Comparison of ENCODE assay signal across 20 cellular contexts in genomic region chr4:1686440-1687036, GRCh38. TPM values are rescaled to one million over a fixed set of nuclear protein-coding genes. Genes with fewer than 3 reads are reported as not detected.
DNase-seq lines count a peak whose midpoint lies in the region; ATAC-seq and TF ChIP-seq lines count a peak whose summit lies in the region.
"Had no signal": no experiment of that assay in that cellular context is flagged by ENCODE, and none has a peak within 500 bp of the region (broad histone marks: within the 10 kb centered on the region; RNA-seq: fewer than 3 reads in every experiment).

No MANE protein-coding gene starts in this region.

- H3K27ac ChIP-seq in Karpas-422 (ENCODE audit: low read length), result no peak overlapping the region
- H3K27ac ChIP-seq in sigmoid colon, result no peak overlapping the region
- H3K27ac ChIP-seq: SJCRH30, spleen, uterus had no signal

- H3K4me1 Mint-ChIP-seq in activated T-cell treated with anti-CD3 and anti-CD28 coated beads, Interleukin-2, amount 50 U/mL, for 24 hours (ENCODE audit: low read depth), result peaks cover 13% of the 10 kb centered on the region
- H3K4me1 Mint-ChIP-seq in dendritic cell treated with granulocyte-macrophage colony-stimulating factor and Interleukin-4, amounts not matched to agents 40 ng/mL and 50 ng/mL, for 4 days (ENCODE audit: low read depth), result peaks cover 13% of the 10 kb centered on the region
- H3K4me1 Mint-ChIP-seq in progenitor cell of endocrine pancreas (ENCODE audit: low read depth), result no peaks in the 10 kb centered on the region

- no peaks in the 10 kb centered on the region for H3K9me3 Mint-ChIP-seq in activated T-cell treated with anti-CD3 and anti-CD28 coated beads, Interleukin-2, amount 50 U/mL, for 24 hours
- no peaks in the 10 kb centered on the region for H3K9me3 Mint-ChIP-seq in dendritic cell treated with granulocyte-macrophage colony-stimulating factor and Interleukin-4, amounts not matched to agents 40 ng/mL and 50 ng/mL, for 4 days
- H3K9me3 Mint-ChIP-seq in progenitor cell of endocrine pancreas (ENCODE audit: low read depth), result no peaks in the 10 kb centered on the region

- 0 out of 2 replicates have a peak, but pooled peaks cover under 1% of the 10 kb centered on the region for H4K20me1 ChIP-seq in Karpas-422 (ENCODE audit: insufficient read depth, low read depth, low read length)

- no peak for TF ChIP-seq POLR2A in sigmoid colon (IDR thresholded peaks at IDR 0.05)

- H3K4me1 ChIP-seq in Karpas-422 (ENCODE audit: low read length), result peaks cover 10% of the 10 kb centered on the region
- peaks cover 0 to 20% (median 11%) of the 10 kb centered on the region in 4 donors for H3K4me1 ChIP-seq in sigmoid colon
- H3K4me1 ChIP-seq: HAP-1 had no signal

- H3K27ac Mint-ChIP-seq in activated T-cell treated with anti-CD3 and anti-CD28 coated beads, Interleukin-2, amount 50 U/mL, for 24 hours, result peak overlapping the region; percentile 51
- peak overlapping the region; percentile 28 for H3K27ac Mint-ChIP-seq in dendritic cell treated with granulocyte-macrophage colony-stimulating factor and Interleukin-4, amounts not matched to agents 40 ng/mL and 50 ng/mL, for 4 days
- H3K27ac Mint-ChIP-seq in progenitor cell of endocrine pancreas, result no peak overlapping the region

- peaks cover 3% of the 10 kb centered on the region for H3K27me3 Mint-ChIP-seq in activated T-cell treated with anti-CD3 and anti-CD28 coated beads, Interleukin-2, amount 50 U/mL, for 24 hours
- no peaks in the 10 kb centered on the region for H3K27me3 Mint-ChIP-seq in dendritic cell treated with granulocyte-macrophage colony-stimulating factor and Interleukin-4, amounts not matched to agents 40 ng/mL and 50 ng/mL, for 4 days
- H3K27me3 Mint-ChIP-seq in progenitor cell of endocrine pancreas, result peaks cover 13% of the 10 kb centered on the region

- TF ChIP-seq EP300 in sigmoid colon (IDR thresholded peaks at IDR 0.05), result no peak

- H3K9ac ChIP-seq in Karpas-422 (ENCODE audit: low read length), result no peak overlapping the region

- H3K36me3 Mint-ChIP-seq in activated T-cell treated with anti-CD3 and anti-CD28 coated beads, Interleukin-2, amount 50 U/mL, for 24 hours (ENCODE audit: low read depth), result peaks cover 26% of the 10 kb centered on the region
- H3K36me3 Mint-ChIP-seq in dendritic cell treated with granulocyte-macrophage colony-stimulating factor and Interleukin-4, amounts not matched to agents 40 ng/mL and 50 ng/mL, for 4 days (ENCODE audit: low read depth), result peaks cover 23% of the 10 kb centered on the region
- peaks cover 10% of the 10 kb centered on the region for H3K36me3 Mint-ChIP-seq in progenitor cell of endocrine pancreas (ENCODE audit: insufficient read depth)

- WGBS in sigmoid colon, 2 donors, result 45 to 70% methylated on average over 7 of the region's 7 CpGs

- no peak for ATAC-seq in GM19455 (IDR thresholded peaks at IDR 0.05; ENCODE audit: unreplicated experiment)
- no peak for ATAC-seq in GM18511 (IDR thresholded peaks at IDR 0.05; ENCODE audit: unreplicated experiment)

- no peak overlapping the region for H3K4me3 Mint-ChIP-seq in activated T-cell treated with anti-CD3 and anti-CD28 coated beads, Interleukin-2, amount 50 U/mL, for 24 hours
- H3K4me3 Mint-ChIP-seq in dendritic cell treated with granulocyte-macrophage colony-stimulating factor and Interleukin-4, amounts not matched to agents 40 ng/mL and 50 ng/mL, for 4 days, result no peak overlapping the region
- peak overlapping the region; percentile 24 for H3K4me3 Mint-ChIP-seq in progenitor cell of endocrine pancreas (ENCODE audit: low read depth)

- no peak overlapping the region for H3K4me2 ChIP-seq in Karpas-422 (ENCODE audit: low read depth, low read length, poor library complexity, severe bottlenecking)

- H3K4me3 ChIP-seq in Karpas-422 (ENCODE audit: low read length), result no peak overlapping the region
- no peak overlapping the region for H3K4me3 ChIP-seq in sigmoid colon
- H3K4me3 ChIP-seq: HAP-1, SJCRH30, spleen, uterus had no signal

- no peaks in the 10 kb centered on the region for H3K9me2 ChIP-seq in Karpas-422 (replicated peaks; ENCODE audit: insufficient read depth, low read length)

- no peaks in the 10 kb centered on the region for H3K27me3 ChIP-seq in Karpas-422 (ENCODE audit: low read length)
- no peaks in the 10 kb centered on the region for H3K27me3 ChIP-seq in sigmoid colon
- H3K27me3 ChIP-seq: SJCRH30, spleen, uterus had no signal

- H3K36me3 ChIP-seq in Karpas-422 (ENCODE audit: insufficient read depth, low read length) (peaks cover 13% of the 10 kb centered on the region), sigmoid colon (peaks cover 0 to 15% (median 6%) of the 10 kb centered on the region in 4 donors)
- H3K36me3 ChIP-seq: uterus had no signal

- H3K9me3 ChIP-seq in Karpas-422 (ENCODE audit: low read length) (no peaks in the 10 kb centered on the region), sigmoid colon (no peaks in the 10 kb centered on the region)
- H3K9me3 ChIP-seq: Caco-2, HAP-1, SJCRH30, spleen, uterus had no signal

- H2AFZ ChIP-seq in Karpas-422 (ENCODE audit: low read length), result no peak overlapping the region

- intact Hi-C loops in dendritic cell treated with granulocyte-macrophage colony-stimulating factor and Interleukin-4, amounts not matched to agents 40 ng/mL and 50 ng/mL, for 4 days (cut with micrococcal nuclease), result no loop called here
- intact Hi-C loops in sigmoid colon (cut with DNase I), result no loop called here

- H3K79me2 ChIP-seq in Karpas-422 (ENCODE audit: low read length), result no peaks in the 10 kb centered on the region

- DNase-seq in activated T-cell treated with anti-CD3 and anti-CD28 coated beads, Interleukin-2, amount 50 U/mL, for 24 hours, result no peak
- no peak for DNase-seq in activated T-cell treated with anti-CD3 and anti-CD28 coated beads, Interleukin-2, amount 50 U/mL, for 48 hours
- peak; percentile 55 for DNase-seq in Karpas-422
- DNase-seq in progenitor cell of endocrine pancreas (ENCODE audit: low spot score, unreplicated experiment), result no peak
- no peak for DNase-seq in sigmoid colon
- DNase-seq: activated CD4-positive, alpha-beta T cell treated with anti-CD3 and anti-CD28 coated beads, Interleukin-2, amount 50 U/mL, for 1 hour; anterior cingulate cortex; Caco-2; cerebellar nuclear complex; GDM1; hippocampal formation; spleen; stimulated activated naive CD4-positive, alpha-beta T cell; T1000; uterus had no signal

- no peak for TF ChIP-seq CTCF in progenitor cell of endocrine pancreas (IDR thresholded peaks at IDR 0.05; ENCODE audit: unreplicated experiment)
- TF ChIP-seq CTCF in sigmoid colon (IDR thresholded peaks at IDR 0.05), result no peak

RNA-seq across cellular contexts. Expression of gene FAM53A, which starts 2.4 kb away (rescaled TPM):
- 1.5 and 3.6 TPM in 2 replicates for total RNA-seq in Karpas-422 (2014; rRNA removed; shearing (Covaris generic); ENCODE audit: low replicate concordance)
- total RNA-seq in progenitor cell of endocrine pancreas (2.4 and 3.0 TPM in 2 replicates), sigmoid colon (1 to 10 TPM in 3 of 4 donors, under 1 TPM in 1; 0.82 to 4.1 (median 1.7) TPM)
- 1 to 10 TPM in 2 of 3 donors, under 1 TPM in 1; 0.23 to 1.8 (median 1.4) TPM for polyA plus RNA-seq in sigmoid colon

RNA-seq across cellular contexts. Expression of gene SLBP, which starts 25.6 kb away (rescaled TPM):
- total RNA-seq in Karpas-422 (2014; rRNA removed; shearing (Covaris generic); ENCODE audit: low replicate concordance), result 82.1 and 92.4 TPM in 2 replicates
- total RNA-seq in progenitor cell of endocrine pancreas, result 54.3 and 56.5 TPM in 2 replicates
- total RNA-seq in sigmoid colon, result 10 to 100 TPM; 32.3 to 48.9 (median 40.2) TPM
- polyA plus RNA-seq in sigmoid colon, result 10 to 100 TPM; 34.0 to 36.0 (median 35.8) TPM

RNA-seq across cellular contexts. Expression of gene TMEM129, which starts 34.6 kb away (rescaled TPM):
- 21.8 and 39.4 TPM in 2 replicates for total RNA-seq in Karpas-422 (2014; rRNA removed; shearing (Covaris generic); ENCODE audit: low replicate concordance)
- 29.9 and 30.0 TPM in 2 replicates for total RNA-seq in progenitor cell of endocrine pancreas
- total RNA-seq in sigmoid colon, result 10 to 100 TPM; 40.6 to 51.4 (median 49.2) TPM
- 10 to 100 TPM; 16.9 to 42.4 (median 18.6) TPM for polyA plus RNA-seq in sigmoid colon

RNA-seq across cellular contexts. Expression of gene TACC3, which starts 34.8 kb away (rescaled TPM):
- total RNA-seq in Karpas-422 (2014; rRNA removed; shearing (Covaris generic); ENCODE audit: low replicate concordance), result 22.0 and 37.6 TPM in 2 replicates
- total RNA-seq in progenitor cell of endocrine pancreas (56.2 and 58.3 TPM in 2 replicates), sigmoid colon (10 to 100 TPM in 1 of 4 donors, 1 to 10 TPM in 3; 4.3 to 13.0 (median 6.9) TPM)
- polyA plus RNA-seq in sigmoid colon, result 10 to 100 TPM in 2 of 3 donors, 1 to 10 TPM in 1; 4.8 to 55.9 (median 11.8) TPM
